In the genomic region with DNA sequence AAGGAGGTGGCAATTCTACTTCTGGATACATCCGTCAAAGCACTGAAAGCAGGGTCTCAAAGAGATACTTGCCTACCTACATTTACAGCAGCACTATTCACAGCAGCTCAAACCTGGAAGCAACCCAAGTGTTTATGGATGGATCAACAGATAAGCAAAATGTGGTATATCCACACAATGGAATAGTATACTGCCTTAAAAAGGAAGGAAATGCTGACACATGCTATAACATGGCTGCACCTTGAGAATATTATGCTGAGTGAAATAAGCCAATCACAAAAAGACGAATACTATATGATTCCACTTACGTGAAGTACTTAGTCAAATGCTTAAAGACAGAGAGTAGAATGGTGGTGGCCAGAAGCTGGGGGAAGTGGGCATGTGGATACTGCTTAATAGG, we compare ENCODE assay signal across 1 cellular context.
TF ChIP-seq lines count a peak whose summit lies in the region.

No MANE protein-coding gene starts in this region.

TF ChIP-seq in HepG2, 621 proteins besides CTCF, POLR2A, EP300 and RAD21 (continued from another document):
- TF ChIP-seq MAFK (conservative IDR thresholded peaks at IDR 0.05 in 1 of 2, IDR thresholded peaks at IDR 0.05 in 1 of 2; ENCODE audit: low read length in 2 of 2) (peak; percentile 81 to 90), SAFB2 (CRISPR knock-in tag; IDR thresholded peaks at IDR 0.05; ENCODE audit: borderline replicate concordance, low read depth) (no peak), MAFF (IDR thresholded peaks at IDR 0.05; ENCODE audit: low read depth, low read length) (peak; percentile 89), ZNF430 (CRISPR knock-in tag; IDR thresholded peaks at IDR 0.05) (no peak), ZNF501 (CRISPR knock-in tag; IDR thresholded peaks at IDR 0.05) (no peak), ZNF773 (CRISPR knock-in tag; IDR thresholded peaks at IDR 0.05; ENCODE audit: borderline replicate concordance) (no peak)
- TF ChIP-seq, protein P1, sequence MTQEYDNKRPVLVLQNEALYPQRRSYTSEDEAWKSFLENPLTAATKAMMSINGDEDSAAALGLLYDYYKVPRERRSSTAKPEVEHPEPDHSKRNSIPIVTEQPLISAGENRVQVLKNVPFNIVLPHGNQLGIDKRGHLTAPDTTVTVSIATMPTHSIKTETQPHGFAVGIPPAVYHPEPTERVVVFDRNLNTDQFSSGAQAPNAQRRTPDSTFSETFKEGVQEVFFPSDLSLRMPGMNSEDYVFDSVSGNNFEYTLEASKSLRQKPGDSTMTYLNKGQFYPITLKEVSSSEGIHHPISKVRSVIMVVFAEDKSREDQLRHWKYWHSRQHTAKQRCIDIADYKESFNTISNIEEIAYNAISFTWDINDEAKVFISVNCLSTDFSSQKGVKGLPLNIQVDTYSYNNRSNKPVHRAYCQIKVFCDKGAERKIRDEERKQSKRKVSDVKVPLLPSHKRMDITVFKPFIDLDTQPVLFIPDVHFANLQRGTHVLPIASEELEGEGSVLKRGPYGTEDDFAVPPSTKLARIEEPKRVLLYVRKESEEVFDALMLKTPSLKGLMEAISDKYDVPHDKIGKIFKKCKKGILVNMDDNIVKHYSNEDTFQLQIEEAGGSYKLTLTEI (CRISPR knock-in tag; conservative IDR thresholded peaks at IDR 0.05), result no peak
